ENCODE assay signal across 8 cellular contexts in the genomic region with DNA sequence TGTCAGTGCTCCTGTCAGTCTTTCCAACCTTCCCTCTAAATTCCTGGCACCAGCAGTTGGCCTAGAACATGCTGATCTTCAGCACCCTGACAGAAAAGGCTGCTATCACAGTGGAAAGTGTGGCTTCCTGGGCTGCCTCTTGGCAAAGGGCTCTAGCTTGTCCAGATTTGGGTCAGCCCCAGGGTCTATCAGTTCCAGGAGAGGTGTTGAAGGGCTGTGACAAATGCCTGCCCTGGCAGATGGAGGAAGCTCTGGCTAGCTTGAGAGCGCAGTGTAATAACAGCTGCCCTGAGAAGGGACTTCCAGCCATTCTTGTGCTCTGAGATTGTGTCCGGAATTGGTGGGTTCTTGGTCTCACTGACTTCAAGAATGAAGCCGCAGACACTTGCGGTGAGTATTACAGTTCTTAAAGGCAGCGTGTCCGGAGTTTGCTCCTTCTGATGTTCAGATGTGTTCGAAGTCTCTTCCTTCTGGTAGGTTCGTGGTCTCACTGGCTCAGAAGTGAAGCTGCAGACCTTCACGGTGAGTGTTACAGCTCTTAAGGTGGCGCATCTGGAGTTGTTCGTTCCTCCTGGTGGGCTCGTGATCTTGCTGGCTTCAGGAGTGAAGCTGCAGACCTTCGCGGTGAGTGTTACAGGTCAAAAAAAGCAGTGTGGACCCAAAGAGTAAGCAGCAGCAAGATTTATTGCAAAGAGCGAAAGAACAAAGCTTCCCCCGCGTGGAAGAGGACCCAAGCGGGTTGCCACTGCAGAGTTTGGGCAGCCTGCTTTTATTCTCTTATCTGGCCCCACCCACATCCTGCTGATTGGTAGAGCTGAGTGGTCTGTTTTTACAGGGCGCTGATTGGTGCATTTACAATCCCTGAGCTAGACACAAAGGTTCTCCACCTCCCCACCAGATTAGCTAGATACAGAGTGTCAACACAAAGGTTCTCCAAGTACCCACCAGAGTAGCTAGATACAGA. TPM values are rescaled to one million over a fixed set of nuclear protein-coding genes. Genes with fewer than 3 reads are reported as not detected.
A peak's percentile ranks its signal among the peaks of the same experiment; 100 is the strongest.
DNase-seq lines count a peak whose midpoint lies in the region; ATAC-seq, FAIRE-seq and TF ChIP-seq lines count a peak whose summit lies in the region.
"Not testable (repeated sequence)": the region's sequence is repeated elsewhere in the genome, so short reads cannot be mapped to it uniquely, and the experiment has no call there.

No MANE protein-coding gene starts in this region.

- not testable (repeated sequence) for TF ChIP-seq RAD21 in HepG2 (CRISPR knock-in tag; IDR thresholded peaks at IDR 0.05)

- not testable (repeated sequence) for H3F3A ChIP-seq in GM23338 (replicated peaks; ENCODE audit: low read depth); neural progenitor cell (ENCODE audit: low read depth)

- TF ChIP-seq POLR2A in HepG2 (IDR thresholded peaks at IDR 0.05; ENCODE audit: insufficient read depth in 1 of 2, low read depth in 2 of 2, low read length in 2 of 2): peak in 1 of 2 experiments; percentile 61; a peak in 2 of 4 replicates

- DNase-seq in A673 (ENCODE audit: low spot score); GM23338 (ENCODE audit: low spot score); activated naive CD8-positive, alpha-beta T cell treated with anti-CD3 and anti-CD28 coated beads, Interleukin-2, amount 10 ng/mL, durations not matched to agents 7 days and 5 days; HepG2 (ENCODE audit: low spot score); neural progenitor cell (ENCODE audit: low spot score); stimulated activated naive CD8-positive, alpha-beta T cell treated with anti-CD3 and anti-CD28 coated beads, Interleukin-15, amount 100 ng/mL, for 72 hours: not testable (repeated sequence)
- peak; percentile 18 for DNase-seq in activated CD4-positive, alpha-beta T cell treated with anti-CD3 and anti-CD28 coated beads for 36 hours
- DNase-seq in cardiac muscle cell (ENCODE audit: low read depth in 1 of 2, low spot score in 1 of 2): peak; percentile 62 to 66

- not testable (repeated sequence) for H4K20me1 ChIP-seq in GM23338 (replicated peaks; ENCODE audit: insufficient read depth); HepG2 (ENCODE audit: insufficient read depth, low read length); neural progenitor cell (ENCODE audit: low read depth)

- not testable (repeated sequence) for H2AFZ ChIP-seq in GM23338; HepG2 (ENCODE audit: low read length)
- peak overlapping the region; percentile 34 for H2AFZ ChIP-seq in neural progenitor cell (replicated peaks)

- not testable (repeated sequence) for H3K9me3 ChIP-seq in A673 (ENCODE audit: low read depth, low read length, poor library complexity, severe bottlenecking); cardiac muscle cell (ENCODE audit: low read depth); HepG2 (ENCODE audit: low read length); neural progenitor cell (ENCODE audit: low read depth)

- H3K27me3 ChIP-seq in A673 (replicated peaks; ENCODE audit: insufficient read depth, low read depth, low read length, poor library complexity); GM23338 (ENCODE audit: insufficient read depth); cardiac muscle cell; HepG2 (ENCODE audit: control insufficient read depth in 1 of 2, insufficient read depth in 2 of 2, low read length in 2 of 2); neural progenitor cell: not testable (repeated sequence)

- not testable (repeated sequence) for FAIRE-seq in HepG2 (lab: Jason Lieb, UNC)

- H3K4me2 ChIP-seq in GM23338; HepG2 (ENCODE audit: low read depth, low read length); neural progenitor cell: not testable (repeated sequence)

- not testable (repeated sequence) for H3K27ac ChIP-seq in A673 (ENCODE audit: low read depth, low read length, poor library complexity, severe bottlenecking); GM23338 (ENCODE audit: low read depth); HepG2 (ENCODE audit: extremely low read length, insufficient read depth, low read length); neural progenitor cell
- H3K27ac ChIP-seq in cardiac muscle cell: peak overlapping the region; percentile 44

- H3K4me1 Mint-ChIP-seq in GM23338 (peaks cover 19% of the 10 kb centered on the region), neural progenitor cell (peaks cover 11% of the 10 kb centered on the region)
- not testable (repeated sequence) for H3K4me1 Mint-ChIP-seq in activated CD4-positive, alpha-beta T cell treated with anti-CD3 and anti-CD28 coated beads for 36 hours; activated naive CD8-positive, alpha-beta T cell treated with anti-CD3 and anti-CD28 coated beads, Interleukin-2, amount 10 ng/mL, durations not matched to agents 7 days and 5 days
- H3K4me1 Mint-ChIP-seq in stimulated activated naive CD8-positive, alpha-beta T cell treated with anti-CD3 and anti-CD28 coated beads, Interleukin-15, amount 100 ng/mL, for 72 hours: peaks cover 12% of the 10 kb centered on the region

- POLR2A ChIA-PET in A673 (lab: Charles Lee; ENCODE audit: low non-redundant PET): not testable (repeated sequence)
- POLR2A ChIA-PET in activated CD4-positive, alpha-beta T cell treated with anti-CD3 and anti-CD28 coated beads for 36 hours (lab: Charles Lee): interaction anchor here (1.0 kb wide), 1 partner anchor 58 kb away, joined by 6 read pairs; no protein-coding TSS in a partner anchor
- POLR2A ChIA-PET in activated naive CD8-positive, alpha-beta T cell treated with anti-CD3 and anti-CD28 coated beads, Interleukin-2, amount 10 ng/mL, durations not matched to agents 7 days and 5 days (lab: Charles Lee): interaction anchor here (1.4 kb wide), 1 partner anchor 9 kb away, joined by 4 read pairs; no protein-coding TSS in a partner anchor
- POLR2A ChIA-PET in HepG2 (lab: Yijun Ruan, JAX): interaction anchor here (0.7 to 1.7 kb wide), 4 partner anchors 8 to 50 kb away, joined by 3 to 8 read pairs (median 3); a partner anchor contains a TSS

- not testable (repeated sequence) for ATAC-seq in GM23338, HepG2
- ATAC-seq in activated CD4-positive, alpha-beta T cell treated with anti-CD3 and anti-CD28 coated beads for 36 hours: peak; percentile 19
- peak; percentile 42 for ATAC-seq in activated naive CD8-positive, alpha-beta T cell treated with anti-CD3 and anti-CD28 coated beads, Interleukin-2, amount 10 ng/mL, durations not matched to agents 7 days and 5 days (ENCODE audit: low read depth)
- ATAC-seq in stimulated activated naive CD8-positive, alpha-beta T cell treated with anti-CD3 and anti-CD28 coated beads, Interleukin-15, amount 100 ng/mL, for 72 hours: peak; percentile 45

- BruUV-seq in A673 (replicated peaks; lab: Mats Ljungman, UMichigan) (TSS peak; percentile 82), HepG2 (replicated peaks; lab: Mats Ljungman, UMichigan) (TSS peak; percentile 95)

- TF ChIP-seq CTCF in A673 (conservative IDR thresholded peaks at IDR 0.05; ENCODE audit: low read depth, low read length); GM23338 (conservative IDR thresholded peaks at IDR 0.05; ENCODE audit: low read depth in 2 of 2); cardiac muscle cell (IDR thresholded peaks at IDR 0.05; ENCODE audit: low read depth, low read length); HepG2 (CRISPR knock-in tag; IDR thresholded peaks at IDR 0.05); neural progenitor cell (IDR thresholded peaks at IDR 0.05): not testable (repeated sequence)

- H3K36me3 Mint-ChIP-seq in GM23338 (ENCODE audit: low read depth): peaks cover 17% of the 10 kb centered on the region
- not testable (repeated sequence) for H3K36me3 Mint-ChIP-seq in activated CD4-positive, alpha-beta T cell treated with anti-CD3 and anti-CD28 coated beads for 36 hours (ENCODE audit: low read depth); activated naive CD8-positive, alpha-beta T cell treated with anti-CD3 and anti-CD28 coated beads, Interleukin-2, amount 10 ng/mL, durations not matched to agents 7 days and 5 days; neural progenitor cell

- not testable (repeated sequence) for H3K36me3 ChIP-seq in A673 (ENCODE audit: insufficient read depth, low read length, poor library complexity, severe bottlenecking); GM23338 (ENCODE audit: insufficient read depth); cardiac muscle cell; HepG2 (replicated peaks in 1 of 2; ENCODE audit: control insufficient read depth in 1 of 2, insufficient read depth in 2 of 2, low read length in 2 of 2); neural progenitor cell

- in situ Hi-C loops in HepG2 (cut with HindIII; ENCODE audit: extremely low pct_ligation_motif_present, low pct_unique_long_range_greater_than_20kb): not testable (repeated sequence)

- 93% methylated on average over 19 of the region's 19 CpGs for WGBS in HepG2 (ENCODE audit: low lambda C conversion rate)

- not testable (repeated sequence) for H3K79me2 ChIP-seq in GM23338 (replicated peaks; ENCODE audit: insufficient read depth); HepG2 (ENCODE audit: insufficient read depth, low read length); neural progenitor cell (ENCODE audit: low read depth)

- CTCF ChIA-PET in A673 (lab: Charles Lee); HepG2 (lab: Yijun Ruan, JAX; ENCODE audit: low intra/inter-chr PET ratio, low total read pairs): not testable (repeated sequence)
- CTCF ChIA-PET in activated CD4-positive, alpha-beta T cell treated with anti-CD3 and anti-CD28 coated beads for 36 hours (lab: Charles Lee): interaction anchor here (1.0 kb wide), 1 partner anchor 40 kb away, joined by 3 read pairs; no protein-coding TSS in a partner anchor

- H3K9me3 Mint-ChIP-seq in GM23338: peaks cover 24% of the 10 kb centered on the region
- not testable (repeated sequence) for H3K9me3 Mint-ChIP-seq in activated CD4-positive, alpha-beta T cell treated with anti-CD3 and anti-CD28 coated beads for 36 hours (ENCODE audit: low read depth); activated naive CD8-positive, alpha-beta T cell treated with anti-CD3 and anti-CD28 coated beads, Interleukin-2, amount 10 ng/mL, durations not matched to agents 7 days and 5 days
- H3K9me3 Mint-ChIP-seq in neural progenitor cell: peaks cover 11% of the 10 kb centered on the region
- peaks cover 7 to 12% of the 10 kb centered on the region in 2 donors for H3K9me3 Mint-ChIP-seq in stimulated activated naive CD8-positive, alpha-beta T cell treated with anti-CD3 and anti-CD28 coated beads, Interleukin-15, amount 100 ng/mL, for 72 hours

- H3K4me3 Mint-ChIP-seq in GM23338; activated CD4-positive, alpha-beta T cell treated with anti-CD3 and anti-CD28 coated beads for 36 hours; activated naive CD8-positive, alpha-beta T cell treated with anti-CD3 and anti-CD28 coated beads, Interleukin-2, amount 10 ng/mL, durations not matched to agents 7 days and 5 days; neural progenitor cell: not testable (repeated sequence)
- peak overlapping the region in 1 of 2 donors; percentile 5 for H3K4me3 Mint-ChIP-seq in stimulated activated naive CD8-positive, alpha-beta T cell treated with anti-CD3 and anti-CD28 coated beads, Interleukin-15, amount 100 ng/mL, for 72 hours

- H3K9me2 ChIP-seq in GM23338 (ENCODE audit: insufficient read depth): not testable (repeated sequence)

- H3K27me3 Mint-ChIP-seq in GM23338 (ENCODE audit: insufficient read depth, low read depth, poor library complexity): peaks cover 10% of the 10 kb centered on the region
- not testable (repeated sequence) for H3K27me3 Mint-ChIP-seq in activated CD4-positive, alpha-beta T cell treated with anti-CD3 and anti-CD28 coated beads for 36 hours; activated naive CD8-positive, alpha-beta T cell treated with anti-CD3 and anti-CD28 coated beads, Interleukin-2, amount 10 ng/mL, durations not matched to agents 7 days and 5 days; neural progenitor cell (ENCODE audit: insufficient read depth, low read depth); stimulated activated naive CD8-positive, alpha-beta T cell treated with anti-CD3 and anti-CD28 coated beads, Interleukin-15, amount 100 ng/mL, for 72 hours

- H3K27ac Mint-ChIP-seq in GM23338 (peak overlapping the region; percentile 4; the same call in 1 of the 2 replicates), neural progenitor cell (peak overlapping the region; percentile 94)
- peak overlapping the region; percentile 15 for H3K27ac Mint-ChIP-seq in activated CD4-positive, alpha-beta T cell treated with anti-CD3 and anti-CD28 coated beads for 36 hours
- peak overlapping the region; percentile 50 for H3K27ac Mint-ChIP-seq in activated naive CD8-positive, alpha-beta T cell treated with anti-CD3 and anti-CD28 coated beads, Interleukin-2, amount 10 ng/mL, durations not matched to agents 7 days and 5 days
- H3K27ac Mint-ChIP-seq in stimulated activated naive CD8-positive, alpha-beta T cell treated with anti-CD3 and anti-CD28 coated beads, Interleukin-15, amount 100 ng/mL, for 72 hours: peak overlapping the region in 1 of 2 donors; percentile 73

- TF ChIP-seq EP300 in HepG2 (IDR thresholded peaks at IDR 0.05; ENCODE audit: low read depth in 2 of 2, low read length in 2 of 2); HepG2 (CRISPR knock-in tag; IDR thresholded peaks at IDR 0.05; ENCODE audit: borderline replicate concordance): not testable (repeated sequence)

- not testable (repeated sequence) for H3K4me3 ChIP-seq in A673 (ENCODE audit: low read depth, low read length, poor library complexity, severe bottlenecking); GM23338; cardiac muscle cell; HepG2 (replicated peaks in 1 of 3; ENCODE audit: insufficient read depth in 1 of 3, low read depth in 2 of 3, low read length in 3 of 3); neural progenitor cell

- H3K9ac ChIP-seq in HepG2 (ENCODE audit: insufficient read depth, low read depth, low read length); neural progenitor cell: not testable (repeated sequence)

- H3K4me1 ChIP-seq in A673 (ENCODE audit: insufficient read depth, low read length, poor library complexity, severe bottlenecking); GM23338 (ENCODE audit: insufficient read depth); cardiac muscle cell (ENCODE audit: low read depth); neural progenitor cell: not testable (repeated sequence)
- peaks cover 41% of the 10 kb centered on the region for H3K4me1 ChIP-seq in HepG2 (ENCODE audit: insufficient read depth, low read length)

- intact Hi-C loops in A673 (cut with micrococcal nuclease; ENCODE audit: unreplicated experiment); activated CD4-positive, alpha-beta T cell treated with anti-CD3 and anti-CD28 coated beads for 36 hours (cut with DNase I, micrococcal nuclease); HepG2 (cut with micrococcal nuclease; ENCODE audit: unreplicated experiment): not testable (repeated sequence)

RNA-seq across cellular contexts. Expression of a gene that starts 50.7 kb away (rescaled TPM):
- 9,320 and 9,713 TPM in 2 replicates for total RNA-seq in A673 (2021)
- total RNA-seq in GM23338 (2014; rRNA removed; shearing (Covaris generic)): 12,342 and 13,362 TPM in 2 replicates
- 7,677 and 8,712 TPM in 2 replicates for polyA plus RNA-seq in GM23338 (2016; fragmentation: Nextera tagmentation; extraction: Ambion mirVana)
- total RNA-seq in activated CD4-positive, alpha-beta T cell treated with anti-CD3 and anti-CD28 coated beads for 36 hours: over 10,000 TPM; 11,209 to 15,482 TPM
- 1,000 to 10,000 TPM; 8,804 to 9,235 TPM for total RNA-seq in activated naive CD8-positive, alpha-beta T cell treated with anti-CD3 and anti-CD28 coated beads, Interleukin-2, amount 10 ng/mL, durations not matched to agents 7 days and 5 days
- total RNA-seq in cardiac muscle cell: 7,643 and 9,273 TPM in 2 replicates
- polyA plus RNA-seq in cardiac muscle cell: 2,527 and 3,279 TPM in 2 replicates
- total RNA-seq in HepG2 (2016; rRNA removed; fragmentation: Illumina TruSeq; extraction: Trizol): 13,726 and 19,145 TPM in 2 replicates
- total RNA-seq in HepG2 (2016; cell fraction: cytosol; rRNA removed; fragmentation: Illumina TruSeq; extraction: Trizol; ENCODE audit: low read depth): 8,339 and 10,487 TPM in 2 replicates
- total RNA-seq in HepG2 (2016; cell fraction: insoluble cytoplasmic fraction; rRNA removed; fragmentation: Illumina TruSeq; extraction: Trizol): 13,733 and 18,946 TPM in 2 replicates
- total RNA-seq in HepG2 (2016; cell fraction: membrane; rRNA removed; fragmentation: Illumina TruSeq; extraction: Trizol): 28,006 and 33,792 TPM in 2 replicates
- total RNA-seq in HepG2 (2016; cell fraction: nucleus; rRNA removed; fragmentation: Illumina TruSeq; extraction: Trizol): 5,621 and 5,952 TPM in 2 replicates
- 14,480 and 17,172 TPM in 2 replicates for polyA plus RNA-seq in HepG2 (2011; rRNA removed)
- polyA plus RNA-seq in HepG2 (2011; cell fraction: cytosol; rRNA removed): 15,977 and 19,367 TPM in 2 replicates
- 3,845 and 5,107 TPM in 2 replicates for polyA plus RNA-seq in HepG2 (2011; cell fraction: nucleus; rRNA removed)
- 17,181 and 19,057 TPM in 2 replicates for polyA plus RNA-seq in HepG2 (2012)
- polyA plus RNA-seq in HepG2 (2016; cell fraction: cytosol; fragmentation: Illumina TruSeq; extraction: Trizol; ENCODE audit: low read depth): 12,881 and 14,827 TPM in 2 replicates
- polyA plus RNA-seq in HepG2 (2016; cell fraction: insoluble cytoplasmic fraction; fragmentation: Illumina TruSeq; extraction: Trizol; ENCODE audit: low read depth): 16,271 and 16,577 TPM in 2 replicates
- polyA plus RNA-seq in HepG2 (2016; cell fraction: membrane; fragmentation: Illumina TruSeq; extraction: Trizol; ENCODE audit: low read depth): 23,858 and 27,229 TPM in 2 replicates
- polyA plus RNA-seq in HepG2 (2016; cell fraction: nucleus; fragmentation: Illumina TruSeq; extraction: Trizol; ENCODE audit: insufficient read depth, low read depth): 6,994 and 7,179 TPM in 2 replicates
- polyA minus RNA-seq in HepG2 (2011; rRNA and poly(A)+ RNA removed; ENCODE audit: low replicate concordance): 11,031 and 11,693 TPM in 2 replicates
- 6,843 and 8,738 TPM in 2 replicates for polyA minus RNA-seq in HepG2 (2011; cell fraction: cytosol; rRNA and poly(A)+ RNA removed)
- polyA minus RNA-seq in HepG2 (2011; cell fraction: nucleus; rRNA and poly(A)+ RNA removed): 1,924 and 3,380 TPM in 2 replicates
- total RNA-seq in neural progenitor cell (ENCODE audit: low replicate concordance): 15,510 and 19,891 TPM in 2 replicates
